2 cellular contexts compared by ENCODE assay signal in the genomic region with DNA sequence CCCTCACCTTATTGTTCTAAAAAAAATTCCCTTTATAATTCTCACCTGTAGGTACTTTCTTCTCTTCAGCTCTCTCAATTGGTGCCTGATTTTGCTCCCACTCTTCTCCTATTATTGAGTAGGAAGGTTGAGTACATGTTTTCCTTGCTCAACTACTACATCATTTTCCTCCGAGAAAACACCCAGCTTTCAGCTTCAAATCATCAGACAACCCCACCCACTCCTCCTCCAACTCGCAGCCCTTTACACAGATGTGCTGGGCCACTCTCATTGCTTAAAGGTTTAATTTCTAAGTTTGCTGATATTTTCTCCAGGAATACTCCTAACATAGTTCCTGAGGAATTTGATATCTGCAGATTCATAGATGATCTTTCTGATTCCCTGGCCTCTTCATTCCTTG.
TF ChIP-seq lines count a peak whose summit lies in the region.

No MANE protein-coding gene starts in this region.

TF ChIP-seq in GM23338, 12 proteins besides CTCF, POLR2A, EP300 and RAD21 (continues in another document):
- TF ChIP-seq REST (IDR thresholded peaks at IDR 0.05; ENCODE audit: unreplicated experiment) (no peak), CREB1 (CRISPR knock-in tag; IDR thresholded peaks at IDR 0.05; ENCODE audit: low read depth) (no peak), POLR2AphosphoS5 (IDR thresholded peaks at IDR 0.05; ENCODE audit: low read depth) (no peak), ZNF462 (CRISPR knock-in tag; IDR thresholded peaks at IDR 0.05) (no peak), ETS1 (IDR thresholded peaks at IDR 0.05) (no peak), NANOG (IDR thresholded peaks at IDR 0.05; ENCODE audit: borderline replicate concordance) (no peak), STAT1 (IDR thresholded peaks at IDR 0.05; ENCODE audit: unreplicated experiment) (no peak), EZH2phosphoT487 (IDR thresholded peaks at IDR 0.05; ENCODE audit: unreplicated experiment) (no peak), EZH2 (IDR thresholded peaks at IDR 0.05; ENCODE audit: low read depth, unreplicated experiment) (no peak), ZNF114 (CRISPR knock-in tag; IDR thresholded peaks at IDR 0.05) (no peak)

TF ChIP-seq in H1, 55 proteins besides CTCF, POLR2A, EP300 and RAD21:
- TF ChIP-seq BACH1 (IDR thresholded peaks at IDR 0.05; ENCODE audit: low read length) (no peak), JUN (IDR thresholded peaks at IDR 0.05; ENCODE audit: low read depth, low read length) (no peak), POLR2AphosphoS5 (IDR thresholded peaks at IDR 0.05; ENCODE audit: low read depth, low read length) (no peak), TBP (IDR thresholded peaks at IDR 0.05; ENCODE audit: low read depth, low read length) (no peak), KDM5A (IDR thresholded peaks at IDR 0.05; ENCODE audit: low read length) (no peak), HDAC2 (IDR thresholded peaks at IDR 0.05; ENCODE audit: borderline replicate concordance in 1 of 2, low read depth in 2 of 2, low read length in 2 of 2) (no peak), RBBP5 (IDR thresholded peaks at IDR 0.05; ENCODE audit: borderline replicate concordance, low read depth, low read length) (no peak), TCF12 (IDR thresholded peaks at IDR 0.05; ENCODE audit: low read depth, low read length) (no peak), HDAC6 (IDR thresholded peaks at IDR 0.05; ENCODE audit: low read depth, low read length) (no peak), ASH2L (IDR thresholded peaks at IDR 0.05; ENCODE audit: low read length) (no peak), RNF2 (IDR thresholded peaks at IDR 0.05; ENCODE audit: borderline replicate concordance, low read depth, low read length, missing control alignments, poor library complexity, severe bottlenecking) (no peak), TEAD4 (IDR thresholded peaks at IDR 0.05; ENCODE audit: low read depth, low read length) (no peak), CHD1 (IDR thresholded peaks at IDR 0.05; ENCODE audit: low read depth, low read length) (no peak)
- TF ChIP-seq, protein P1, sequence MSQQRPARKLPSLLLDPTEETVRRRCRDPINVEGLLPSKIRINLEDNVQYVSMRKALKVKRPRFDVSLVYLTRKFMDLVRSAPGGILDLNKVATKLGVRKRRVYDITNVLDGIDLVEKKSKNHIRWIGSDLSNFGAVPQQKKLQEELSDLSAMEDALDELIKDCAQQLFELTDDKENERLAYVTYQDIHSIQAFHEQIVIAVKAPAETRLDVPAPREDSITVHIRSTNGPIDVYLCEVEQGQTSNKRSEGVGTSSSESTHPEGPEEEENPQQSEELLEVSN (IDR thresholded peaks at IDR 0.05), result no peak
